In genomic region chr16:47467501-47467900, GRCh38 we compare ENCODE assay signal across 16 cellular contexts.
"Had no signal": no experiment of that assay in that cellular context is flagged by ENCODE, and none has a peak within 500 bp of the region (broad histone marks: within the 10 kb centered on the region; RNA-seq: fewer than 3 reads in every experiment).

No MANE protein-coding gene starts in this region.

- H3K9me3 Mint-ChIP-seq: activated CD4-positive, alpha-beta T cell treated with anti-CD3 and anti-CD28 coated beads, Interleukin-2, amount 10 ng/mL, durations not matched to agents 7 days and 5 days; activated T-cell treated with anti-CD3 and anti-CD28 coated beads, Interleukin-2, amount 50 U/mL, for 72 hours; natural killer cell treated with Interleukin-12 subunit alpha and Interleukin-12 subunit beta and Interleukin-15 and Interleukin-18, amount 100 ng/mL, for 72 hours; T-cell had no signal

- H3K27ac Mint-ChIP-seq: activated CD4-positive, alpha-beta T cell treated with anti-CD3 and anti-CD28 coated beads, Interleukin-2, amount 10 ng/mL, durations not matched to agents 7 days and 5 days; activated T-cell treated with anti-CD3 and anti-CD28 coated beads, Interleukin-2, amount 50 U/mL, for 72 hours; natural killer cell treated with Interleukin-12 subunit alpha and Interleukin-12 subunit beta and Interleukin-15 and Interleukin-18, amount 100 ng/mL, for 72 hours; T-cell had no signal

- H3K36me3 ChIP-seq: brain microvascular endothelial cell, esophagus squamous epithelium, sigmoid colon, thyroid gland had no signal

- FAIRE-seq: urothelium cell line had no signal

- DNase-seq: activated CD4-positive, alpha-beta T cell treated with anti-CD3 and anti-CD28 coated beads, Interleukin-2, amount 10 ng/mL, durations not matched to agents 7 days and 5 days; activated CD8-positive, alpha-beta memory T cell treated with anti-CD3 and anti-CD28 coated beads for 24 hours; activated effector memory CD4-positive, alpha-beta T cell treated with anti-CD3 and anti-CD28 coated beads, Interleukin-2, amount 50 U/mL, for 16 hours; activated naive CD4-positive, alpha-beta T cell treated with anti-CD3 and anti-CD28 coated beads, Interleukin-2, amount 50 U/mL, for 16 hours; activated T-cell treated with anti-CD3 and anti-CD28 coated beads, Interleukin-2, amount 50 U/mL, for 72 hours; aorta; brain microvascular endothelial cell; cortex of kidney; esophagus squamous epithelium; sigmoid colon; stimulated activated CD4-positive, alpha-beta T cell treated with anti-CD3 and anti-CD28 coated beads, Interleukin-4, amount 100 ng/mL, for 4 hours; stimulated activated naive B cell treated with anti-CD40 and anti-IgM and Interleukin-4, amounts not matched to agents 10 μg/mL and 1 μg/mL and 100 μg/mL, for 72 hours; T-cell; thyroid gland had no signal

- ATAC-seq: activated T-cell treated with anti-CD3 and anti-CD28 coated beads, Interleukin-2, amount 50 U/mL, for 72 hours; natural killer cell treated with Interleukin-12 subunit alpha and Interleukin-12 subunit beta and Interleukin-15 and Interleukin-18, amount 100 ng/mL, for 72 hours; stimulated activated naive B cell treated with anti-CD40 and anti-IgM and Interleukin-4, amounts not matched to agents 10 μg/mL and 1 μg/mL and 100 μg/mL, for 72 hours; T-cell had no signal

- H3K4me3 Mint-ChIP-seq: activated CD4-positive, alpha-beta T cell treated with anti-CD3 and anti-CD28 coated beads, Interleukin-2, amount 10 ng/mL, durations not matched to agents 7 days and 5 days; activated T-cell treated with anti-CD3 and anti-CD28 coated beads, Interleukin-2, amount 50 U/mL, for 72 hours; natural killer cell treated with Interleukin-12 subunit alpha and Interleukin-12 subunit beta and Interleukin-15 and Interleukin-18, amount 100 ng/mL, for 72 hours; stimulated activated naive B cell treated with anti-CD40 and anti-IgM and Interleukin-4, amounts not matched to agents 10 μg/mL and 1 μg/mL and 100 μg/mL, for 72 hours; T-cell had no signal

- H3K9me3 ChIP-seq: esophagus squamous epithelium, sigmoid colon, thyroid gland had no signal

- H3K27me3 Mint-ChIP-seq: activated CD4-positive, alpha-beta T cell treated with anti-CD3 and anti-CD28 coated beads, Interleukin-2, amount 10 ng/mL, durations not matched to agents 7 days and 5 days; natural killer cell treated with Interleukin-12 subunit alpha and Interleukin-12 subunit beta and Interleukin-15 and Interleukin-18, amount 100 ng/mL, for 72 hours; stimulated activated naive B cell treated with anti-CD40 and anti-IgM and Interleukin-4, amounts not matched to agents 10 μg/mL and 1 μg/mL and 100 μg/mL, for 72 hours; T-cell had no signal

- H3K27me3 ChIP-seq: brain microvascular endothelial cell, esophagus squamous epithelium, sigmoid colon, thyroid gland had no signal

- H3K4me3 ChIP-seq: esophagus squamous epithelium, sigmoid colon, thyroid gland had no signal
